ENCODE assay signal across 20 cellular contexts in genomic region chr5:62374090-62374489, GRCh38.
"Had no signal": no experiment of that assay in that cellular context is flagged by ENCODE, and none has a peak within 500 bp of the region (broad histone marks: within the 10 kb centered on the region; RNA-seq: fewer than 3 reads in every experiment).

No MANE protein-coding gene starts in this region.

- H3K9me3 ChIP-seq: SK-N-SH had no signal

- H3K27ac ChIP-seq: KMS-11, RWPE1 had no signal

- FAIRE-seq: HepG2 had no signal

- ATAC-seq: HepG2 had no signal

- H3K9ac ChIP-seq: KMS-11, SK-N-SH had no signal

- DNase-seq: IMR-90, Kasumi-1, MM.1S, NCI-H1092 treated with DMSO at 0.1 percent for 48 hours, NCI-H1436, NCI-H187, NCI-H2029, NCI-H2081 treated with DMSO at 0.1 percent for 48 hours, NCI-H2171, NCI-H226, NCI-H446, NCI-H510A, NCI-H524 treated with DMSO at 0.1 percent for 48 hours, NCI-H69, NCI-H774, SHP77, SK-N-SH had no signal

- H3K4me2 ChIP-seq: KMS-11, SK-N-SH had no signal
